8 cellular contexts compared by ENCODE assay signal in the genomic region with DNA sequence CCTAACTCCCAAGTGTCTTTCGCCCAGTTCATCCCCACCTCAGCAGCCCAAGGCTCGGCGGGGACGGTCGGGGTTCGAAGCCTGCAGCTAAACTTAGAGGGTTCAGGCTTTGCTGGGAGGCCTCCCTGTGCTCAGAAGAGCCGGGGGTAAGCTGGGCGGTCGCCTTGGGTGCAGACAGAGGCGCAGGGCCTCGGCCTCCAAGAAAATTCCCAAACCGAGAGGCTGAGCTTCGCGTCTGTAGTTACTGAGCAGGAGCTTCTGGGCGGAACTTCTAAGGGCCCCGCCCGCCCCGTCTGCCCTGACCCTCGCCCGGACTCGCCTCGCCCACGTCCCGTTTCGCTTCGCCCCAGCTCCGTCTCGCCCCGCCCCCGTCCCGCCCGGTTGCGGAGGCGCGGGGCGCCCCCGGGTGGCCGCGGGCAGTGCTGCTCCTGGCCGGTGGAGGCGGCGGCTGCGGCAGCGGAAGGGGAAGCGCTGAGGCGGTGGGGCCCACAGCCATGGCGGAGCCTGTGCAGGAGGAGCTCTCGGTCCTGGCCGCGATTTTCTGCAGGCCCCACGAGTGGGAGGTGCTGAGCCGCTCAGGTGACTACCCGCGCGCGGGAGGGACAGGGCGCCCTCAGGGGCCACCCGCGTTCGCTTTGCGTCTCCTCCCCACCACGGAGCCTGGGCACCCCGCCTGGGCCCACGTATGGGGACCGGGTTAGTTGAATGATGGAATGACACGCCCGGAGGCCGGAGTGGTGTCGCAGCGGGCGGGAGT. TPM values are rescaled to one million over a fixed set of nuclear protein-coding genes. Genes with fewer than 3 reads are reported as not detected.
A peak's percentile ranks its signal among the peaks of the same experiment; 100 is the strongest.
DNase-seq lines count a peak whose midpoint lies in the region; ATAC-seq and TF ChIP-seq lines count a peak whose summit lies in the region.

A gene with protein sequence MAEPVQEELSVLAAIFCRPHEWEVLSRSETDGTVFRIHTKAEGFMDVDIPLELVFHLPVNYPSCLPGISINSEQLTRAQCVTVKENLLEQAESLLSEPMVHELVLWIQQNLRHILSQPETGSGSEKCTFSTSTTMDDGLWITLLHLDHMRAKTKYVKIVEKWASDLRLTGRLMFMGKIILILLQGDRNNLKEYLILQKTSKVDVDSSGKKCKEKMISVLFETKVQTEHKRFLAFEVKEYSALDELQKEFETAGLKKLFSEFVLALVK (plus strand): TSS at position 474 of the 757 bp plus-strand sequence. CDS start 21 bp downstream, at position 495.

- H3F3A ChIP-seq in OCI-LY1 (ENCODE audit: insufficient read depth, low read length): no peaks in the 10 kb centered on the region

- ATAC-seq in GM21423 (IDR thresholded peaks at IDR 0.05; ENCODE audit: unreplicated experiment) (peak; percentile 95), mucosa of descending colon (peak; percentile 98)

- H3K36me3 ChIP-seq in HUES48 (ENCODE audit: control insufficient read depth, insufficient read depth, low read length): peaks cover 6% of the 10 kb centered on the region; the same call in 1 of the 2 replicates
- peaks cover 8% of the 10 kb centered on the region; the same call in 1 of the 2 replicates for H3K36me3 ChIP-seq in OCI-LY1 (ENCODE audit: insufficient read depth, low read length)
- no peaks in the 10 kb centered on the region for H3K36me3 ChIP-seq in mucosa of descending colon (ENCODE audit: low read depth)

- H3K79me2 ChIP-seq in OCI-LY1 (ENCODE audit: insufficient read depth, low read length): 0 out of 2 replicates have a peak, but pooled peaks cover 7% of the 10 kb centered on the region

- peak within 1 kb of the TSS; percentile 74 for H3K4me2 ChIP-seq in OCI-LY1 (ENCODE audit: low read length)

- DNase-seq in DMS114 treated with DMSO at 0.1 percent for 48 hours (lab: John Stamatoyannopoulos, UW; ENCODE audit: unreplicated experiment) (peak; percentile 73), activated T-cell treated with anti-CD3 and anti-CD28 coated beads for 1 hour (ENCODE audit: low read depth) (peak; percentile 91), epidermal melanocyte (ENCODE audit: insufficient read length, low spot score) (peak; percentile 53), mucosa of descending colon (peak; percentile 96 to 98 (median 96))
- peak; percentile 89 for DNase-seq in stimulated activated CD8-positive, alpha-beta memory T cell treated with anti-CD3 and anti-CD28 coated beads, Interleukin-4, amount 100 ng/mL, for 24 hours (ENCODE audit: low read depth)

- H3K27ac ChIP-seq in HUES48 (ENCODE audit: low read depth, low read length) (peak within 1 kb of the TSS; percentile 79), OCI-LY1 (ENCODE audit: low read depth, low read length, poor library complexity, severe bottlenecking) (no peak within 1 kb of the TSS)

- H2AFZ ChIP-seq in OCI-LY1 (ENCODE audit: low read length): peak within 1 kb of the TSS; percentile 99

- H3K4me1 ChIP-seq in HUES48 (ENCODE audit: control insufficient read depth, insufficient read depth, low read length) (peaks cover 21% of the 10 kb centered on the region), OCI-LY1 (ENCODE audit: insufficient read depth, low read length, severe bottlenecking) (peaks cover 10% of the 10 kb centered on the region), mucosa of descending colon (ENCODE audit: low read depth) (peaks cover 10% of the 10 kb centered on the region)

- no peaks in the 10 kb centered on the region for H3K9me3 ChIP-seq in HUES48 (ENCODE audit: control insufficient read depth, insufficient read depth, low read length)
- no peaks in the 10 kb centered on the region for H3K9me3 ChIP-seq in OCI-LY1 (ENCODE audit: low read length)
- no peaks in the 10 kb centered on the region for H3K9me3 ChIP-seq in mucosa of descending colon

- H3K27me3 ChIP-seq in HUES48 (ENCODE audit: control insufficient read depth, insufficient read depth, low read length): no peaks in the 10 kb centered on the region
- no peaks in the 10 kb centered on the region for H3K27me3 ChIP-seq in OCI-LY1 (ENCODE audit: insufficient read depth, low read length)

- no peaks in the 10 kb centered on the region for H4K20me1 ChIP-seq in OCI-LY1 (ENCODE audit: insufficient read depth, low read length)

- peak within 1 kb of the TSS; percentile 99 for H3K4me3 ChIP-seq in HUES48 (ENCODE audit: low read depth, low read length)
- peak within 1 kb of the TSS; percentile 97 for H3K4me3 ChIP-seq in OCI-LY1 (ENCODE audit: low read depth, low read length, poor library complexity, severe bottlenecking)
- H3K4me3 ChIP-seq in mucosa of descending colon: peak within 1 kb of the TSS; percentile 76

- peak; percentile 82 for TF ChIP-seq CTCF in OCI-LY1 (IDR thresholded peaks at IDR 0.05; ENCODE audit: low read length)
- peak; percentile 97 for TF ChIP-seq CTCF in mucosa of descending colon (IDR thresholded peaks at IDR 0.05)

- intact Hi-C loops in mucosa of descending colon (cut with DNase I, micrococcal nuclease): loop anchor here in 1 of 2 donors (10.0 kb wide), 2 partner anchors 149 to 379 kb away; no protein-coding TSS in a partner anchor

- no peaks in the 10 kb centered on the region for H3K9me2 ChIP-seq in OCI-LY1 (ENCODE audit: low read depth, low read length)

- H3K9ac ChIP-seq in HUES48 (ENCODE audit: low read depth, low read length) (peak within 1 kb of the TSS; percentile 78), OCI-LY1 (ENCODE audit: low read length) (peak within 1 kb of the TSS; percentile 90)

RNA-seq across cellular contexts. Expression of the gene that starts here (rescaled TPM):
- 10 to 100 TPM; 14.2 to 16.9 (median 15.5) TPM for total RNA-seq in mucosa of descending colon
